ENCODE assay signal across 26 cellular contexts in genomic region chr4:67674098-67674497, GRCh38. TPM values are rescaled to one million over a fixed set of nuclear protein-coding genes. Genes with fewer than 3 reads are reported as not detected.
A peak's percentile ranks its signal among the peaks of the same experiment; 100 is the strongest.
DNase-seq lines count a peak whose midpoint lies in the region; ATAC-seq and TF ChIP-seq lines count a peak whose summit lies in the region.
"Had no signal": no experiment of that assay in that cellular context is flagged by ENCODE, and none has a peak within 500 bp of the region (broad histone marks: within the 10 kb centered on the region; RNA-seq: fewer than 3 reads in every experiment).

No MANE protein-coding gene starts in this region.

- H3K18ac ChIP-seq in mesendoderm (ENCODE audit: low read length) = no peak overlapping the region

- peaks cover 3% of the 10 kb centered on the region for H3K36me3 ChIP-seq in mesendoderm (ENCODE audit: control insufficient read depth, insufficient read depth, low read length)
- H3K36me3 ChIP-seq: prostate gland, uterus had no signal

- H2BK15ac ChIP-seq in mesendoderm (replicated peaks; ENCODE audit: low read depth) = no peak overlapping the region

- no peak overlapping the region for H2BK5ac ChIP-seq in mesendoderm (ENCODE audit: low read length)

- no peak overlapping the region for H4K5ac ChIP-seq in mesendoderm (ENCODE audit: low read length)

- H3K4me1 Mint-ChIP-seq in chondrocyte (ENCODE audit: low read depth) (no peaks in the 10 kb centered on the region), osteocyte (ENCODE audit: unreplicated experiment) (no peaks in the 10 kb centered on the region)
- H3K4me1 Mint-ChIP-seq: CD14-positive monocyte, memory B cell, natural killer cell had no signal

- H3K36me3 Mint-ChIP-seq in chondrocyte (ENCODE audit: low read depth) (peaks cover 39% of the 10 kb centered on the region), osteocyte (ENCODE audit: unreplicated experiment) (peaks cover 44% of the 10 kb centered on the region)

- H3K4me1 ChIP-seq in mesendoderm (ENCODE audit: control insufficient read depth, low read depth, low read length) = no peaks in the 10 kb centered on the region
- H3K4me1 ChIP-seq: prostate gland, uterus had no signal

- no peaks in the 10 kb centered on the region for H3K79me2 ChIP-seq in mesendoderm (ENCODE audit: control insufficient read depth, insufficient read depth, low read length)
- H3K79me2 ChIP-seq: hepatocyte had no signal

- H3K27me3 Mint-ChIP-seq in chondrocyte (ENCODE audit: low read depth) (no peaks in the 10 kb centered on the region), osteocyte (ENCODE audit: unreplicated experiment) (no peaks in the 10 kb centered on the region)
- H3K27me3 Mint-ChIP-seq: memory B cell, T-cell had no signal

- no peak overlapping the region for H3K4ac ChIP-seq in mesendoderm (ENCODE audit: low read depth, low read length)

- no CpG with 5 or more reads among the region's 2 CpGs for WGBS in mesendoderm (ENCODE audit: extremely low coverage, insufficient coverage, low lambda C conversion rate)

- no peak overlapping the region for H3K27ac Mint-ChIP-seq in chondrocyte (ENCODE audit: unreplicated experiment)
- H3K27ac Mint-ChIP-seq in osteocyte (ENCODE audit: unreplicated experiment) = no peak overlapping the region
- H3K27ac Mint-ChIP-seq: memory B cell, natural killer cell, T-cell had no signal

- H2BK120ac ChIP-seq in mesendoderm (ENCODE audit: low read depth, low read length) = no peak overlapping the region

- H3K9ac ChIP-seq in mesendoderm (ENCODE audit: low read length) = no peak overlapping the region

- no peaks in the 10 kb centered on the region for H3K27me3 ChIP-seq in mesendoderm (ENCODE audit: insufficient read depth, low read length, poor library complexity)
- H3K27me3 ChIP-seq: hepatocyte, uterus had no signal

- no peaks in the 10 kb centered on the region for H3K79me1 ChIP-seq in mesendoderm (ENCODE audit: low read length)

- H3K4me2 ChIP-seq in mesendoderm (ENCODE audit: low read length) = no peak overlapping the region
- H3K4me2 ChIP-seq: hepatocyte had no signal

- no peak overlapping the region for H3K56ac ChIP-seq in mesendoderm (ENCODE audit: low read length)

- H3K23ac ChIP-seq in mesendoderm (ENCODE audit: low read length) = no peak overlapping the region

- H3K4me3 Mint-ChIP-seq in chondrocyte (ENCODE audit: unreplicated experiment) (no peak overlapping the region), osteocyte (ENCODE audit: unreplicated experiment) (no peak overlapping the region)
- H3K4me3 Mint-ChIP-seq: CD14-positive monocyte, memory B cell, natural killer cell, T-cell had no signal

- H3K27ac ChIP-seq in C4-2B (no peak overlapping the region), mesendoderm (ENCODE audit: low read depth, low read length) (no peak overlapping the region)
- H3K27ac ChIP-seq: hepatocyte, prostate gland, uterus had no signal

- no peak overlapping the region for H4K8ac ChIP-seq in mesendoderm (ENCODE audit: low read depth, low read length)

- no peak for ATAC-seq in GM21515 (IDR thresholded peaks at IDR 0.05; ENCODE audit: unreplicated experiment)
- ATAC-seq: natural killer cell, T-cell had no signal

- peak; percentile 13 for DNase-seq in HT-29 (ENCODE audit: low spot score)
- no peak for DNase-seq in chondrocyte (ENCODE audit: low spot score)
- peak; percentile 92 for DNase-seq in mesendoderm
- DNase-seq in osteocyte (ENCODE audit: extremely low spot score, unreplicated experiment) = no peak
- DNase-seq in NCI-H748 (lab: John Stamatoyannopoulos, UW; ENCODE audit: unreplicated experiment) = no peak
- DNase-seq in stimulated activated naive CD4-positive, alpha-beta T cell treated with Interleukin-2 at 50 U/mL for 16 hours (lab: John Stamatoyannopoulos, UW) = no peak
- DNase-seq: activated CD4-positive, alpha-beta T cell treated with anti-CD3 and anti-CD28 coated beads, Interleukin-2, amount 50 U/mL, for 1 hour; activated naive CD4-positive, alpha-beta T cell treated with Interleukin-2 at 50 U/mL for 16 hours; aorta; cerebellar nuclear complex; foreskin fibroblast; KG1; natural killer cell; NCI-H1930; NCI-H446; small intestine; stimulated activated CD4-positive, alpha-beta T cell treated with anti-CD3 and anti-CD28 coated beads, Interleukin-4, amount 100 ng/mL, for 4 hours; substantia nigra; T-cell; uterus had no signal

- no peak overlapping the region for H3K4me3 ChIP-seq in mesendoderm (ENCODE audit: low read length)
- H3K4me3 ChIP-seq: hepatocyte, prostate gland, uterus had no signal

- H2AK5ac ChIP-seq in mesendoderm (ENCODE audit: low read length) = no peak overlapping the region

- H3K9me3 Mint-ChIP-seq in chondrocyte (ENCODE audit: low read depth) (no peaks in the 10 kb centered on the region), osteocyte (ENCODE audit: unreplicated experiment) (no peaks in the 10 kb centered on the region)
- H3K9me3 Mint-ChIP-seq: memory B cell, natural killer cell, T-cell had no signal

- TF ChIP-seq CTCF in C4-2B (conservative IDR thresholded peaks at IDR 0.05) (0 out of 2 replicates have a peak, but pooled peaks have one; percentile 9), chondrocyte (IDR thresholded peaks at IDR 0.05) (peak; percentile 18), osteocyte (IDR thresholded peaks at IDR 0.05) (no peak)

RNA-seq across cellular contexts. Expression of gene UBA6, which starts 26.9 kb away (rescaled TPM):
- 28.9 and 29.6 TPM in 2 replicates for total RNA-seq in HT-29 (2014; rRNA removed; shearing (Covaris generic))
- total RNA-seq in chondrocyte (61.7 to 78.5 TPM (median 68.0 TPM) in 3 replicates), osteocyte (59.6 and 66.1 TPM in 2 replicates)
- polyA plus RNA-seq in mesendoderm (2013, experiment 1 of 2) = 39.0 TPM
- polyA plus RNA-seq in mesendoderm (2013, experiment 2 of 2) = 36.8 TPM

Comparison
In these comparisons a context has a peak if more than half of its experiments do, and no peak if none do; other contexts are left out.
1. DNase-seq: peak in HT-29 (single experiment) and mesendoderm (single experiment); none in chondrocyte (single experiment), osteocyte (single experiment), NCI-H748 (single experiment) and stimulated activated naive CD4-positive, alpha-beta T cell treated with Interleukin-2 at 50 U/mL for 16 hours (single experiment).